ENCODE assay signal across 23 cellular contexts in the genomic region with DNA sequence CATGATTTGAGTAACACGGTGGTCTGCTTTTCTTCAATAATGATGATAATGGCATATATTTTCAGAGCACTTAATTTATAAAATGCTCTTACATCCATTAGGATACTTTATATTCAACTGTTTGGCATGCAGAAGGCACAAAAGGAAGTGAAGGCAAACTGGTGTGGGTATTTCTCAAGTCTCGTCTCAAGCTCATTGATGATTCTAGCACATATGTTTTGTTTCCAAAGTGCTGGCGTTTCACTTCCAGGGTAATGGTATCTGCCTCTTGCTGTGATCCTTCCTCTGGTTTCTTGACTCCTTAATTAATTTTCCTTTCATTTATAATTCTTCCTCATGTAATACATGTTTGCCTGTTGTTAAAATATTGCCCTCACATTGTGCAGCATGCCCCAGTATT.
DNase-seq lines count a peak whose midpoint lies in the region; ATAC-seq and TF ChIP-seq lines count a peak whose summit lies in the region.
"Had no signal": no experiment of that assay in that cellular context is flagged by ENCODE, and none has a peak within 500 bp of the region (broad histone marks: within the 10 kb centered on the region; RNA-seq: fewer than 3 reads in every experiment).

No MANE protein-coding gene starts in this region.

- H3K4me3 ChIP-seq in BLaER1 treated with 17β-estradiol and CSF1 and Interleukin-3, amounts not matched to agents 10 nM and 100 nM = no peak overlapping the region
- H3K4me3 ChIP-seq in OCI-LY7 (ENCODE audit: low read depth, low read length, poor library complexity, severe bottlenecking) (no peak overlapping the region), left ventricle myocardium inferior (no peak overlapping the region), spleen (no peak overlapping the region)
- H3K4me3 ChIP-seq: hepatocyte, prostate gland had no signal

- H4K20me1 ChIP-seq in BLaER1 treated with 17β-estradiol and CSF1 and Interleukin-3, amounts not matched to agents 10 nM and 100 nM = no peaks in the 10 kb centered on the region
- no peaks in the 10 kb centered on the region for H4K20me1 ChIP-seq in OCI-LY7 (ENCODE audit: insufficient read depth, low read length)

- no peak for TF ChIP-seq POLR2A in spleen (IDR thresholded peaks at IDR 0.05)

- H3K79me2 ChIP-seq in OCI-LY7 (ENCODE audit: insufficient read depth, low read depth, low read length) = no peaks in the 10 kb centered on the region
- H3K79me2 ChIP-seq: hepatocyte had no signal

- no peak overlapping the region for H3K4me3 Mint-ChIP-seq in natural killer cell treated with Interleukin-12 subunit alpha and Interleukin-12 subunit beta and Interleukin-15 and Interleukin-18, amount 100 ng/mL, for 72 hours
- H3K4me3 Mint-ChIP-seq in activated T-helper 2 cell treated with anti-CD3 and anti-CD28 coated beads, Interferon-gamma antibody, Interleukin-2, Interleukin-4, amounts not matched to agents 10 μg/mL and 5 μg/mL and 100 μg/mL, durations not matched to agents 14 hours and 24 hours and 36 hours (ENCODE audit: low read depth) = no peak overlapping the region
- H3K4me3 Mint-ChIP-seq: activated naive CD4-positive, alpha-beta T cell treated with anti-CD3 and anti-CD28 coated beads for 36 hours; activated T-cell treated with anti-CD3 and anti-CD28 coated beads, Interleukin-2, amount 50 U/mL, for 4 hours; CD4-positive, CD25-positive, alpha-beta regulatory T cell; immature natural killer cell; stimulated activated naive CD8-positive, alpha-beta T cell treated with anti-CD3 and anti-CD28 coated beads, Interleukin-15, Interleukin-2, amounts not matched to agents 100 ng/mL and 50 ng/mL, for 24 hours; type B pancreatic cell had no signal

- H3K27me3 Mint-ChIP-seq in natural killer cell treated with Interleukin-12 subunit alpha and Interleukin-12 subunit beta and Interleukin-15 and Interleukin-18, amount 100 ng/mL, for 72 hours = peaks cover 3 to 10% of the 10 kb centered on the region in 2 donors
- H3K27me3 Mint-ChIP-seq in activated T-helper 2 cell treated with anti-CD3 and anti-CD28 coated beads, Interferon-gamma antibody, Interleukin-2, Interleukin-4, amounts not matched to agents 10 μg/mL and 5 μg/mL and 100 μg/mL, durations not matched to agents 14 hours and 24 hours and 36 hours (ENCODE audit: low read depth) = peaks cover 24% of the 10 kb centered on the region
- H3K27me3 Mint-ChIP-seq: stimulated activated naive CD8-positive, alpha-beta T cell treated with anti-CD3 and anti-CD28 coated beads, Interleukin-15, Interleukin-2, amounts not matched to agents 100 ng/mL and 50 ng/mL, for 24 hours; type B pancreatic cell had no signal

- H3K36me3 Mint-ChIP-seq in natural killer cell treated with Interleukin-12 subunit alpha and Interleukin-12 subunit beta and Interleukin-15 and Interleukin-18, amount 100 ng/mL, for 72 hours = no peaks in the 10 kb centered on the region
- H3K36me3 Mint-ChIP-seq in activated T-helper 2 cell treated with anti-CD3 and anti-CD28 coated beads, Interferon-gamma antibody, Interleukin-2, Interleukin-4, amounts not matched to agents 10 μg/mL and 5 μg/mL and 100 μg/mL, durations not matched to agents 14 hours and 24 hours and 36 hours (ENCODE audit: low read depth) = no peaks in the 10 kb centered on the region
- H3K36me3 Mint-ChIP-seq: CD4-positive, CD25-positive, alpha-beta regulatory T cell; immature natural killer cell; type B pancreatic cell had no signal

- no peaks in the 10 kb centered on the region for H3K9me3 Mint-ChIP-seq in natural killer cell treated with Interleukin-12 subunit alpha and Interleukin-12 subunit beta and Interleukin-15 and Interleukin-18, amount 100 ng/mL, for 72 hours
- H3K9me3 Mint-ChIP-seq in activated T-helper 2 cell treated with anti-CD3 and anti-CD28 coated beads, Interferon-gamma antibody, Interleukin-2, Interleukin-4, amounts not matched to agents 10 μg/mL and 5 μg/mL and 100 μg/mL, durations not matched to agents 14 hours and 24 hours and 36 hours = no peaks in the 10 kb centered on the region
- H3K9me3 Mint-ChIP-seq: activated T-cell treated with anti-CD3 and anti-CD28 coated beads, Interleukin-2, amount 50 U/mL, for 4 hours; stimulated activated naive CD8-positive, alpha-beta T cell treated with anti-CD3 and anti-CD28 coated beads, Interleukin-15, Interleukin-2, amounts not matched to agents 100 ng/mL and 50 ng/mL, for 24 hours; type B pancreatic cell had no signal

- H3K27ac ChIP-seq in BLaER1 treated with 17β-estradiol and CSF1 and Interleukin-3, amounts not matched to agents 10 nM and 100 nM = peak overlapping the region in 7 of 11 experiments; percentile 2 to 87 (median 70); a peak in 11 of 22 replicates
- H3K27ac ChIP-seq in OCI-LY7 (ENCODE audit: low read depth, low read length, poor library complexity, severe bottlenecking) = no peak overlapping the region
- peak overlapping the region; percentile 52 for H3K27ac ChIP-seq in left ventricle myocardium inferior (replicated peaks)
- H3K27ac ChIP-seq in spleen = peak overlapping the region in 6 of 8 donors; percentile 10 to 67 (median 50)
- H3K27ac ChIP-seq: hepatocyte, prostate gland had no signal

- intact Hi-C loops in OCI-LY7 (cut with micrococcal nuclease; ENCODE audit: unreplicated experiment) (no loop called here), left ventricle myocardium inferior (cut with micrococcal nuclease) (no loop called here), spleen (cut with DNase I; ENCODE audit: low total_unique reads) (no loop called here)
- intact Hi-C loops in activated T-helper 2 cell treated with anti-CD3 and anti-CD28 coated beads, Interferon-gamma antibody, Interleukin-2, Interleukin-4, amounts not matched to agents 10 μg/mL and 5 μg/mL and 100 μg/mL, durations not matched to agents 14 hours and 24 hours and 36 hours (cut with micrococcal nuclease) = no loop called here

- no TSS peak for BruUV-seq in OCI-LY7 (replicated peaks; lab: Mats Ljungman, UMichigan)

- peaks cover 0 to 84% (median 22%) of the 10 kb centered on the region in 10 experiments; a peak in 14 of 20 replicates for H3K4me1 ChIP-seq in BLaER1 treated with 17β-estradiol and CSF1 and Interleukin-3, amounts not matched to agents 10 nM and 100 nM
- H3K4me1 ChIP-seq in OCI-LY7 (ENCODE audit: insufficient read depth, low read length, poor library complexity, severe bottlenecking) = peaks cover 8% of the 10 kb centered on the region
- H3K4me1 ChIP-seq in left ventricle myocardium inferior = no peaks in the 10 kb centered on the region
- peaks cover 0 to 50% (median 18%) of the 10 kb centered on the region in 6 donors for H3K4me1 ChIP-seq in spleen
- H3K4me1 ChIP-seq: prostate gland had no signal

- 76 to 84% (median 79%) methylated on average over 3 of the region's 3 CpGs for WGBS in spleen, 5 donors

- no peaks in the 10 kb centered on the region for H3K36me3 ChIP-seq in BLaER1 treated with 17β-estradiol and CSF1 and Interleukin-3, amounts not matched to agents 10 nM and 100 nM
- no peaks in the 10 kb centered on the region; the same call in 1 of the 2 replicates for H3K36me3 ChIP-seq in OCI-LY7 (ENCODE audit: insufficient read depth, low read length)
- no peaks in the 10 kb centered on the region for H3K36me3 ChIP-seq in left ventricle myocardium inferior
- no peaks in the 10 kb centered on the region for H3K36me3 ChIP-seq in spleen
- H3K36me3 ChIP-seq: prostate gland had no signal

- peaks cover 0 to 7% (median 0%) of the 10 kb centered on the region in 11 experiments; a peak in 1 of 22 replicates for H3K9me3 ChIP-seq in BLaER1 treated with 17β-estradiol and CSF1 and Interleukin-3, amounts not matched to agents 10 nM and 100 nM (replicated peaks in 1 of 11)
- H3K9me3 ChIP-seq in OCI-LY7 (ENCODE audit: low read length) (no peaks in the 10 kb centered on the region), left ventricle myocardium inferior (replicated peaks) (no peaks in the 10 kb centered on the region), spleen (no peaks in the 10 kb centered on the region)
- H3K9me3 ChIP-seq: prostate gland had no signal

- DNase-seq in OCI-LY7 (ENCODE audit: low spot score) = no peak
- DNase-seq in left ventricle myocardium inferior = no peak
- DNase-seq in spleen = no peak
- no peak for DNase-seq in NCI-H82 treated with DMSO at 0.1 percent for 48 hours (lab: John Stamatoyannopoulos, UW; ENCODE audit: unreplicated experiment)
- DNase-seq in activated CD8-positive, alpha-beta memory T cell treated with anti-CD3 and anti-CD28 coated beads for 24 hours = no peak
- DNase-seq in natural killer cell treated with Interleukin-12 subunit alpha and Interleukin-12 subunit beta and Interleukin-15 and Interleukin-18, amount 100 ng/mL, for 72 hours (ENCODE audit: low spot score) = no peak
- DNase-seq in activated T-helper 2 cell treated with anti-CD3 and anti-CD28 coated beads, Interferon-gamma antibody, Interleukin-2, Interleukin-4, amounts not matched to agents 10 μg/mL and 5 μg/mL and 100 μg/mL, durations not matched to agents 14 hours and 24 hours and 36 hours (ENCODE audit: low spot score) = no peak
- DNase-seq: activated CD4-positive, alpha-beta T cell treated with anti-CD3 and anti-CD28 coated beads for 1 hour; activated naive CD4-positive, alpha-beta T cell treated with anti-CD3 and anti-CD28 coated beads for 36 hours; activated T-cell treated with anti-CD3 and anti-CD28 coated beads, Interleukin-2, amount 50 U/mL, for 4 hours; anterior cingulate cortex; caudate nucleus; CD4-positive, CD25-positive, alpha-beta regulatory T cell; immature natural killer cell; NCI-H2171; NCI-H524; stimulated activated CD4-positive, alpha-beta T cell treated with anti-CD3 and anti-CD28 coated beads, Interleukin-4, amount 100 ng/mL, for 4 hours had no signal

- H3K4me2 ChIP-seq in BLaER1 treated with 17β-estradiol and CSF1 and Interleukin-3, amounts not matched to agents 10 nM and 100 nM = peak overlapping the region in 8 of 11 experiments; percentile 3 to 84 (median 68); a peak in 13 of 22 replicates
- H3K4me2 ChIP-seq in OCI-LY7 (ENCODE audit: low read length) = no peak overlapping the region
- H3K4me2 ChIP-seq: hepatocyte had no signal

- H3K9me2 ChIP-seq in OCI-LY7 (ENCODE audit: insufficient read depth, low read length) = no peaks in the 10 kb centered on the region

- H3K9ac ChIP-seq in BLaER1 treated with 17β-estradiol and CSF1 and Interleukin-3, amounts not matched to agents 10 nM and 100 nM = peak overlapping the region in 4 of 11 experiments; percentile 10 to 74 (median 50); a peak in 6 of 22 replicates

- no peaks in the 10 kb centered on the region for H3K27me3 ChIP-seq in BLaER1 treated with 17β-estradiol and CSF1 and Interleukin-3, amounts not matched to agents 10 nM and 100 nM
- H3K27me3 ChIP-seq in left ventricle myocardium inferior (ENCODE audit: low read depth) (no peaks in the 10 kb centered on the region), spleen (replicated peaks in 1 of 7) (no peaks in the 10 kb centered on the region)
- H3K27me3 ChIP-seq: hepatocyte had no signal

- ATAC-seq in natural killer cell treated with Interleukin-12 subunit alpha and Interleukin-12 subunit beta and Interleukin-15 and Interleukin-18, amount 100 ng/mL, for 72 hours = no peak
- ATAC-seq: activated T-cell treated with anti-CD3 and anti-CD28 coated beads, Interleukin-2, amount 50 U/mL, for 4 hours had no signal

- POLR2A ChIA-PET in OCI-LY7 (lab: Charles Lee) = interaction anchor here (1.4 to 1.7 kb wide), 2 partner anchors 11 to 24 kb away, joined by 3 to 5 read pairs; no protein-coding TSS in a partner anchor

- no peak overlapping the region for H3K27ac Mint-ChIP-seq in natural killer cell treated with Interleukin-12 subunit alpha and Interleukin-12 subunit beta and Interleukin-15 and Interleukin-18, amount 100 ng/mL, for 72 hours
- no peak overlapping the region for H3K27ac Mint-ChIP-seq in activated T-helper 2 cell treated with anti-CD3 and anti-CD28 coated beads, Interferon-gamma antibody, Interleukin-2, Interleukin-4, amounts not matched to agents 10 μg/mL and 5 μg/mL and 100 μg/mL, durations not matched to agents 14 hours and 24 hours and 36 hours
- H3K27ac Mint-ChIP-seq: activated naive CD4-positive, alpha-beta T cell treated with anti-CD3 and anti-CD28 coated beads for 36 hours; CD4-positive, CD25-positive, alpha-beta regulatory T cell; IgD-negative memory B cell; immature natural killer cell; stimulated activated naive CD8-positive, alpha-beta T cell treated with anti-CD3 and anti-CD28 coated beads, Interleukin-15, Interleukin-2, amounts not matched to agents 100 ng/mL and 50 ng/mL, for 24 hours; type B pancreatic cell had no signal

- CTCF ChIA-PET in OCI-LY7 (lab: Charles Lee; ENCODE audit: unreplicated experiment) = no interaction called here

- TF ChIP-seq CTCF in OCI-LY7 (conservative IDR thresholded peaks at IDR 0.05; ENCODE audit: low read length) (no peak), left ventricle myocardium inferior (IDR thresholded peaks at IDR 0.05; ENCODE audit: borderline replicate concordance) (no peak), spleen (IDR thresholded peaks at IDR 0.05 in 8 of 11, conservative IDR thresholded peaks at IDR 0.05 in 3 of 11) (no peak)

- H2AFZ ChIP-seq in OCI-LY7 (ENCODE audit: low read length) = 0 out of 2 replicates have a peak overlapping the region, but pooled peaks have one; percentile 4
- H2AFZ ChIP-seq: hepatocyte had no signal

- H3K4me1 Mint-ChIP-seq in natural killer cell treated with Interleukin-12 subunit alpha and Interleukin-12 subunit beta and Interleukin-15 and Interleukin-18, amount 100 ng/mL, for 72 hours (ENCODE audit: low read depth in 2 of 2) = no peaks in the 10 kb centered on the region
- no peaks in the 10 kb centered on the region for H3K4me1 Mint-ChIP-seq in activated T-helper 2 cell treated with anti-CD3 and anti-CD28 coated beads, Interferon-gamma antibody, Interleukin-2, Interleukin-4, amounts not matched to agents 10 μg/mL and 5 μg/mL and 100 μg/mL, durations not matched to agents 14 hours and 24 hours and 36 hours (ENCODE audit: low read depth)
- H3K4me1 Mint-ChIP-seq: immature natural killer cell had no signal
